Comparison of ENCODE assay signal across 11 cellular contexts in the genomic region with DNA sequence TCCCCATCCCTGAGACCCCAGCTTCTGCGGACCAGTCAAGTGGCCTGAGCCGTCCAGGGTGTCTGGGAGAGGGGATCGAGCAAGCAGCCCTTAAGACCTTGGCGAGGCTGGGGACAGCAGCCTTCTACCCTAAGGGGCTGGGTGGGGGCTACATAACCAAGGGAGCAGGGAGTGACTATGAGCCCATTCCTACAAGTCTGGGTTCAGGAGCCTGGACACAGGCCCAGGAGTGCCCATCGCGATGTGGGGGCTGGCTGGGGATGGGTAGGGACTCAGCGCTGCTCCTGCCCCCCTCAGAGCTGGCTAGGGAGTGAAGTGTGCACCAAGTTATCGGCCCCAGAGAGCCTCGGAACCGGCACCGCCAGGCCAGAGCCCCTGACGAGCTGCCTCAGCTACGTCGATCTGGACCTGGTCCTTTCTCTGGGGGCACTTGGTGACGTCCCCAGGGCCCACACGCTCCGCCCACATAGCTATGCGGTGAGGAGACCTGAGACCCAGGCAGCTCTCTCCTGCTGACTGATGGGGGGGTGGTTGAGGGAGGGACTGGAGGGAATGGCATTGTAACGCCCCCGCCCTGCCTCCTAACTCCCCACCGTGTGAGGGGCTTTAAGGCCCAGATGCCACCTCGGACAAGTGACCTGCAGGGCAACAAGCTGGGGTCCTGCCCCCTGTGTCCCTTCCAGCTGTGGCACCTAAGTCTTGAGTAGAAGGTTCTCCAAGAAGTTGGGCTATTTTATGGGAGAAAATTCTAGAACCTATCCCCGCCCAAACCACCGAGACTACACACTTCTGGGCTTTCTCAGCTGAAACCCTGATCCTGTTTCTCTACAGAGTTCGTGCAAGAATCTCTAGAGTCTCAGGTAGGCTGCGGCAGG. TPM values are rescaled to one million over a fixed set of nuclear protein-coding genes. Genes with fewer than 3 reads are reported as not detected.
DNase-seq lines count a peak whose midpoint lies in the region; ATAC-seq, FAIRE-seq and TF ChIP-seq lines count a peak whose summit lies in the region.
"Had no signal": no experiment of that assay in that cellular context is flagged by ENCODE, and none has a peak within 500 bp of the region (broad histone marks: within the 10 kb centered on the region; RNA-seq: fewer than 3 reads in every experiment).

No MANE protein-coding gene starts in this region.

- TF ChIP-seq RAD21 in GM12878 (IDR thresholded peaks at IDR 0.05; ENCODE audit: insufficient read depth, low read depth, low read length), result no peak

- H3K27me3 ChIP-seq in CD8-positive, alpha-beta T cell (ENCODE audit: insufficient read depth, low read length), result no peaks in the 10 kb centered on the region
- H3K27me3 ChIP-seq in H7 (ENCODE audit: control insufficient read depth, insufficient read depth, low read length), result peaks cover 5% of the 10 kb centered on the region
- no peaks in the 10 kb centered on the region for H3K27me3 ChIP-seq in GM12878 (replicated peaks in 1 of 2; ENCODE audit: control insufficient read depth in 2 of 2, insufficient read depth in 2 of 2, low read length in 1 of 2)

- no peak overlapping the region for H3K4me2 ChIP-seq in GM12878 (ENCODE audit: control insufficient read depth, insufficient read depth)

- peak; percentile 60; the same call in 1 of the 2 replicates for TF ChIP-seq POLR2A in GM12878 (IDR thresholded peaks at IDR 0.05; ENCODE audit: low read depth, low read length)

- in situ Hi-C loops in GM12878 (cut with MboI), result no loop called here

- H3K27ac Mint-ChIP-seq in CD8-positive, alpha-beta T cell, result peak overlapping the region; percentile 50

- no TSS peak for BruUV-seq in GM12878 (replicated peaks; lab: Mats Ljungman, UMichigan)

- no peak overlapping the region for H2AFZ ChIP-seq in GM12878 (ENCODE audit: control insufficient read depth, low read depth, low read length)

- no peak for DNase-seq in CD8-positive, alpha-beta T cell
- DNase-seq in H7 (peak; percentile 78), GM12878 (ENCODE audit: low read depth, low spot score) (no peak), mucosa of descending colon (peak in 2 of 3 donors; percentile 33 to 52), NCI-H2029 treated with DMSO at 0.1 percent for 48 hours (lab: John Stamatoyannopoulos, UW) (no peak), HEK293T (ENCODE audit: extremely low spot score) (no peak)
- DNase-seq: amniotic stem cell, NCI-H2107, PC-3 had no signal

- no peak for FAIRE-seq in GM12878 (lab: Jason Lieb, UNC)

- H3K27ac ChIP-seq in CD8-positive, alpha-beta T cell (ENCODE audit: low read depth, low read length), result no peak overlapping the region
- no peak overlapping the region for H3K27ac ChIP-seq in GM12878 (ENCODE audit: control insufficient read depth, insufficient read depth)

- CTCF ChIA-PET in CD8-positive, alpha-beta T cell (lab: Charles Lee), result interaction anchor here (0.9 to 1.6 kb wide), 6 partner anchors 10 to 120 kb away, joined by 3 to 8 read pairs (median 4); partner anchors contain the start of genes FBXO24 and LRCH4
- CTCF ChIA-PET in GM12878 (lab: Yijun Ruan, JAX), result interaction anchor here (1.1 to 1.9 kb wide), 6 partner anchors 11 to 134 kb away, joined by 3 to 6 read pairs (median 3); partner anchors contain the start of genes FBXO24 and LRCH4
- CTCF ChIA-PET in HEK293T (lab: Yijun Ruan, JAX), result no interaction called here

- intact Hi-C loops in CD8-positive, alpha-beta T cell (cut with DNase I, micrococcal nuclease), result loop anchor here (1.0 kb wide), 2 partner anchors 12 to 14 kb away; no protein-coding TSS in a partner anchor
- intact Hi-C loops in GM12878 (cut with micrococcal nuclease; ENCODE audit: unreplicated experiment) (no loop called here), mucosa of descending colon (cut with DNase I, micrococcal nuclease) (no loop called here)

- H3K4me1 Mint-ChIP-seq in CD8-positive, alpha-beta T cell (ENCODE audit: low read depth), result peaks cover 41% of the 10 kb centered on the region

- ATAC-seq in CD8-positive, alpha-beta T cell, result no peak
- ATAC-seq in GM12878 (no peak), mucosa of descending colon (no peak), HG02642 (IDR thresholded peaks at IDR 0.05; ENCODE audit: poor library complexity, unreplicated experiment) (no peak), GM21619 (IDR thresholded peaks at IDR 0.05; ENCODE audit: unreplicated experiment) (no peak)

- no peaks in the 10 kb centered on the region for H4K20me1 ChIP-seq in GM12878 (ENCODE audit: control insufficient read depth, insufficient read depth)

- RAD21 ChIA-PET in GM12878 (lab: Charles Lee; ENCODE audit: unreplicated experiment), result interaction anchor here (0.5 to 0.6 kb wide), 2 partner anchors 15 to 122 kb away, joined by 3 read pairs; partner anchors contain the start of genes FBXO24 and LRCH4

- H3K4me3 Mint-ChIP-seq in CD8-positive, alpha-beta T cell, result peak overlapping the region; percentile 23

- no peaks in the 10 kb centered on the region for H3K27me3 Mint-ChIP-seq in CD8-positive, alpha-beta T cell (ENCODE audit: low read depth)

- peaks cover 20% of the 10 kb centered on the region for H3K36me3 ChIP-seq in CD8-positive, alpha-beta T cell (ENCODE audit: insufficient read depth, low read length)
- H3K36me3 ChIP-seq in H7 (replicated peaks; ENCODE audit: control insufficient read depth, insufficient read depth, low read length) (peaks cover 2% of the 10 kb centered on the region; the same call in 1 of the 2 replicates), GM12878 (ENCODE audit: control insufficient read depth in 2 of 2, insufficient read depth in 2 of 2, low read length in 1 of 2) (peaks cover 2 to 8% of the 10 kb centered on the region in 2 experiments; a peak in 3 of 4 replicates), mucosa of descending colon (ENCODE audit: low read depth) (no peaks in the 10 kb centered on the region)

- no peak overlapping the region for H3K9ac ChIP-seq in GM12878 (ENCODE audit: control insufficient read depth, insufficient read depth, low read length)

- 88% methylated on average over 26 of the region's 26 CpGs for WGBS in GM12878 (ENCODE audit: insufficient coverage, insufficient replicate concordance, low lambda C conversion rate, missing lambda C conversion rate)

- no peaks in the 10 kb centered on the region for H3K79me2 ChIP-seq in GM12878 (ENCODE audit: control insufficient read depth, insufficient read depth, low read length)

- no peaks in the 10 kb centered on the region for H3K9me3 Mint-ChIP-seq in CD8-positive, alpha-beta T cell

- H3K4me1 ChIP-seq in CD8-positive, alpha-beta T cell (ENCODE audit: insufficient read depth, low read length), result peaks cover 53% of the 10 kb centered on the region
- H3K4me1 ChIP-seq in GM12878 (ENCODE audit: control insufficient read depth, insufficient read depth, low read length) (peaks cover 30% of the 10 kb centered on the region), mucosa of descending colon (ENCODE audit: low read depth) (peaks cover 32% of the 10 kb centered on the region)

- POLR2A ChIA-PET in CD8-positive, alpha-beta T cell (lab: Charles Lee), result interaction anchor here (0.9 to 2.5 kb wide), 5 partner anchors 13 to 102 kb away, joined by 3 to 46 read pairs (median 4); partner anchors contain the start of genes FBXO24, LRCH4, MOSPD3 and TSC22D4
- POLR2A ChIA-PET in GM12878 (lab: Charles Lee) (interaction anchor here (1.0 to 1.3 kb wide), 2 partner anchors 13 to 154 kb away, joined by 3 to 4 read pairs; no protein-coding TSS in a partner anchor), HEK293T (lab: Yijun Ruan, JAX) (interaction anchor here (1.9 kb wide), 1 partner anchor 15 kb away, joined by 10 read pairs; the partner anchor contains the start of genes FBXO24 and LRCH4)

- H3K36me3 Mint-ChIP-seq in CD8-positive, alpha-beta T cell, result peaks cover 32% of the 10 kb centered on the region

- no peaks in the 10 kb centered on the region for H3K9me3 ChIP-seq in CD8-positive, alpha-beta T cell (ENCODE audit: low read length)
- no peaks in the 10 kb centered on the region for H3K9me3 ChIP-seq in GM12878 (replicated peaks; ENCODE audit: control insufficient read depth, insufficient read depth, low read length)
- no peaks in the 10 kb centered on the region for H3K9me3 ChIP-seq in mucosa of descending colon

- no peak for TF ChIP-seq CTCF in CD8-positive, alpha-beta T cell (IDR thresholded peaks at IDR 0.05)
- TF ChIP-seq CTCF in GM12878 (IDR thresholded peaks at IDR 0.05 in 2 of 3, conservative IDR thresholded peaks at IDR 0.05 in 1 of 3; ENCODE audit: control insufficient read depth in 2 of 3, extremely low read depth in 1 of 3, insufficient read depth in 1 of 3, low read depth in 3 of 3, low read length in 3 of 3), result no peak
- no peak for TF ChIP-seq CTCF in mucosa of descending colon (IDR thresholded peaks at IDR 0.05)

- no peak overlapping the region for H3K4me3 ChIP-seq in CD8-positive, alpha-beta T cell (ENCODE audit: low read depth, low read length)
- H3K4me3 ChIP-seq in H7 (ENCODE audit: insufficient read depth, low read depth, low read length) (no peak overlapping the region), GM12878 (no peak overlapping the region), mucosa of descending colon (no peak overlapping the region)

- TF ChIP-seq EP300 in GM12878 (IDR thresholded peaks at IDR 0.05; ENCODE audit: borderline replicate concordance in 1 of 2, control insufficient read depth in 1 of 2, low read depth in 2 of 2, low read length in 2 of 2), result no peak

- SMC1A ChIA-PET in GM12878 (lab: Charles Lee; ENCODE audit: uncharacterized antibody, unreplicated experiment), result interaction anchor here (0.9 to 1.4 kb wide), 3 partner anchors 12 to 97 kb away, joined by 3 to 4 read pairs (median 3); no protein-coding TSS in a partner anchor

RNA-seq across cellular contexts. Expression of gene SAP25, which starts 2.5 kb away (rescaled TPM):
- 10 to 100 TPM; 30.2 to 30.5 TPM for total RNA-seq in CD8-positive, alpha-beta T cell
- 1.3 and 2.4 TPM in 2 replicates for total RNA-seq in H7 (2014; rRNA removed; shearing (Covaris generic))
- 2.1 TPM in 1 of 2 replicates, not detected in the other for total RNA-seq in GM12878 (2013; cell fraction: nucleolus; rRNA removed)
- total RNA-seq in GM12878 (2014; rRNA removed) (1.8 and 1.9 TPM in 2 replicates), GM12878 (2014; rRNA removed; fragmentation: Illumina TruSeq; extraction: Trizol) (0.18 and 0.83 TPM in 2 replicates), GM12878 (2021) (7.0 and 8.3 TPM in 2 replicates), mucosa of descending colon (1 to 10 TPM; 2.8 to 4.3 (median 3.5) TPM)
- 4.0 TPM for polyA plus RNA-seq in GM12878 (2011; ENCODE audit: low read depth)
- polyA plus RNA-seq in GM12878 (2011; rRNA removed) (0.19 and 0.60 TPM in 2 replicates), GM12878 (2014; fragmentation: Illumina TruSeq; extraction: Trizol) (0.15 TPM in 1 of 2 replicates, not detected in the other), GM12878 (2014; fragmentation: Nextera tagmentation; extraction: Ambion mirVana) (1 to 10 TPM in 1 of 2 experiments, under 1 TPM in 1; 0.14 to 1.1 TPM), GM12878 (2014; rRNA removed) (8.6 and 12.5 TPM in 2 replicates), GM12878 (2016; fragmentation: Nextera tagmentation; extraction: Ambion mirVana) (1 to 10 TPM; 1.1 to 2.8 TPM)
- 0.81 and 1.7 TPM in 2 replicates for polyA plus RNA-seq in GM12878 (2011; cell fraction: cytosol; rRNA removed)
- polyA plus RNA-seq in GM12878 (2011; cell fraction: nucleus; rRNA removed), result 21.7 and 26.8 TPM in 2 replicates
- polyA plus RNA-seq in GM12878 (2012), result 5.1 and 6.3 TPM in 2 replicates
- polyA minus RNA-seq in GM12878 (2011; rRNA and poly(A)+ RNA removed), result not detected in 2 replicates
- polyA minus RNA-seq in GM12878 (2011; cell fraction: cytosol; rRNA and poly(A)+ RNA removed), result not detected in 2 replicates
- 1.5 and 3.0 TPM in 2 replicates for polyA minus RNA-seq in GM12878 (2011; cell fraction: nucleus; rRNA and poly(A)+ RNA removed)

RNA-seq across cellular contexts. Expression of gene LRCH4, which starts 14.7 kb away (rescaled TPM):
- total RNA-seq in CD8-positive, alpha-beta T cell, result 100 to 1,000 TPM; 244 to 254 TPM
- 24.2 and 25.1 TPM in 2 replicates for total RNA-seq in H7 (2014; rRNA removed; shearing (Covaris generic))
- total RNA-seq in GM12878 (2013; cell fraction: nucleolus; rRNA removed), result 63.4 and 80.4 TPM in 2 replicates
- total RNA-seq in GM12878 (2014; rRNA removed) (38.1 and 41.9 TPM in 2 replicates), GM12878 (2014; rRNA removed; fragmentation: Illumina TruSeq; extraction: Trizol) (10.9 and 11.9 TPM in 2 replicates), GM12878 (2021) (82.6 and 96.7 TPM in 2 replicates), mucosa of descending colon (10 to 100 TPM; 57.2 to 71.0 (median 63.9) TPM)
- 11.7 TPM for polyA plus RNA-seq in GM12878 (2011; ENCODE audit: low read depth)
- polyA plus RNA-seq in GM12878 (2011; rRNA removed) (7.6 and 15.4 TPM in 2 replicates), GM12878 (2014; fragmentation: Illumina TruSeq; extraction: Trizol) (2.7 and 10.8 TPM in 2 replicates), GM12878 (2014; fragmentation: Nextera tagmentation; extraction: Ambion mirVana) (1 to 10 TPM in 1 of 2 experiments, under 1 TPM in 1; 0.58 to 1.7 TPM), GM12878 (2014; rRNA removed) (68.0 and 84.2 TPM in 2 replicates), GM12878 (2016; fragmentation: Nextera tagmentation; extraction: Ambion mirVana) (10 to 100 TPM; 41.4 to 64.0 TPM)
- polyA plus RNA-seq in GM12878 (2011; cell fraction: cytosol; rRNA removed), result 17.3 and 25.9 TPM in 2 replicates
- polyA plus RNA-seq in GM12878 (2011; cell fraction: nucleus; rRNA removed), result 141 and 178 TPM in 2 replicates
- polyA plus RNA-seq in GM12878 (2012), result 29.9 and 33.1 TPM in 2 replicates
- 9.2 and 21.5 TPM in 2 replicates for polyA minus RNA-seq in GM12878 (2011; rRNA and poly(A)+ RNA removed)
- 10.2 and 24.1 TPM in 2 replicates for polyA minus RNA-seq in GM12878 (2011; cell fraction: cytosol; rRNA and poly(A)+ RNA removed)
- 31.4 and 55.1 TPM in 2 replicates for polyA minus RNA-seq in GM12878 (2011; cell fraction: nucleus; rRNA and poly(A)+ RNA removed)

RNA-seq across cellular contexts. Expression of gene FBXO24, which starts 14.9 kb away (rescaled TPM):
- total RNA-seq in CD8-positive, alpha-beta T cell, result under 1 TPM; 0.30 to 0.53 TPM
- 0.94 and 1.7 TPM in 2 replicates for total RNA-seq in H7 (2014; rRNA removed; shearing (Covaris generic))
- total RNA-seq in GM12878 (2013; cell fraction: nucleolus; rRNA removed), result 1.7 and 2.4 TPM in 2 replicates
- total RNA-seq in GM12878 (2014; rRNA removed) (0.11 and 0.16 TPM in 2 replicates), GM12878 (2014; rRNA removed; fragmentation: Illumina TruSeq; extraction: Trizol) (0.23 and 0.31 TPM in 2 replicates), GM12878 (2021) (not detected in 2 replicates), mucosa of descending colon (1 to 10 TPM in 1 of 3 donors, under 1 TPM in 2; 0.48 to 1.1 (median 0.66) TPM)
- not detected for polyA plus RNA-seq in GM12878 (2011; ENCODE audit: low read depth)
- polyA plus RNA-seq in GM12878 (2011; rRNA removed) (0.78 and 0.96 TPM in 2 replicates), GM12878 (2014; fragmentation: Illumina TruSeq; extraction: Trizol) (0.24 TPM in 1 of 2 replicates, not detected in the other), GM12878 (2014; fragmentation: Nextera tagmentation; extraction: Ambion mirVana) (not detected), GM12878 (2014; rRNA removed) (0.30 and 0.60 TPM in 2 replicates), GM12878 (2016; fragmentation: Nextera tagmentation; extraction: Ambion mirVana) (under 1 TPM in 1 of 2 experiments, not detected in 1; 0.19 TPM)
- polyA plus RNA-seq in GM12878 (2011; cell fraction: cytosol; rRNA removed), result 0.74 and 0.88 TPM in 2 replicates
- 2.2 and 2.8 TPM in 2 replicates for polyA plus RNA-seq in GM12878 (2011; cell fraction: nucleus; rRNA removed)
- 0.09 and 0.48 TPM in 2 replicates for polyA plus RNA-seq in GM12878 (2012)
- 1.2 and 2.0 TPM in 2 replicates for polyA minus RNA-seq in GM12878 (2011; rRNA and poly(A)+ RNA removed)
- polyA minus RNA-seq in GM12878 (2011; cell fraction: cytosol; rRNA and poly(A)+ RNA removed), result not detected in 2 replicates
- polyA minus RNA-seq in GM12878 (2011; cell fraction: nucleus; rRNA and poly(A)+ RNA removed), result 0.73 and 1.2 TPM in 2 replicates

RNA-seq across cellular contexts. Expression of gene PCOLCE, which starts 31.0 kb away (rescaled TPM):
- total RNA-seq in CD8-positive, alpha-beta T cell, result 1 to 10 TPM; 7.9 to 8.0 TPM
- 22.5 and 24.1 TPM in 2 replicates for total RNA-seq in H7 (2014; rRNA removed; shearing (Covaris generic))
- 1.6 TPM in 1 of 2 replicates, not detected in the other for total RNA-seq in GM12878 (2013; cell fraction: nucleolus; rRNA removed)
- total RNA-seq in GM12878 (2014; rRNA removed) (0.85 and 0.87 TPM in 2 replicates), GM12878 (2014; rRNA removed; fragmentation: Illumina TruSeq; extraction: Trizol) (0.32 and 0.40 TPM in 2 replicates), GM12878 (2021) (2.5 and 3.4 TPM in 2 replicates), mucosa of descending colon (10 to 100 TPM in 2 of 3 donors, 1 to 10 TPM in 1; 6.1 to 47.9 (median 18.9) TPM)
- polyA plus RNA-seq in GM12878 (2011; ENCODE audit: low read depth), result 1.1 TPM
- polyA plus RNA-seq in GM12878 (2011; rRNA removed) (0.56 and 0.88 TPM in 2 replicates), GM12878 (2014; fragmentation: Illumina TruSeq; extraction: Trizol) (0.57 and 1.0 TPM in 2 replicates), GM12878 (2014; fragmentation: Nextera tagmentation; extraction: Ambion mirVana) (under 1 TPM; 0.27 to 0.45 TPM), GM12878 (2014; rRNA removed) (2.2 and 2.9 TPM in 2 replicates), GM12878 (2016; fragmentation: Nextera tagmentation; extraction: Ambion mirVana) (1 to 10 TPM; 1.8 to 2.7 TPM)
- 1.1 and 1.4 TPM in 2 replicates for polyA plus RNA-seq in GM12878 (2011; cell fraction: cytosol; rRNA removed)
- 8.6 and 9.6 TPM in 2 replicates for polyA plus RNA-seq in GM12878 (2011; cell fraction: nucleus; rRNA removed)
- polyA plus RNA-seq in GM12878 (2012), result 4.3 and 5.7 TPM in 2 replicates
- 0.36 TPM in 1 of 2 replicates, not detected in the other for polyA minus RNA-seq in GM12878 (2011; rRNA and poly(A)+ RNA removed)
- polyA minus RNA-seq in GM12878 (2011; cell fraction: cytosol; rRNA and poly(A)+ RNA removed), result not detected in 2 replicates
- 1.8 and 2.7 TPM in 2 replicates for polyA minus RNA-seq in GM12878 (2011; cell fraction: nucleus; rRNA and poly(A)+ RNA removed)

RNA-seq across cellular contexts. Expression of gene AGFG2, which starts 32.2 kb away (rescaled TPM):
- total RNA-seq in CD8-positive, alpha-beta T cell, result 1 to 10 TPM; 4.4 to 6.3 TPM
- total RNA-seq in H7 (2014; rRNA removed; shearing (Covaris generic)), result 4.9 and 5.6 TPM in 2 replicates
- 48.5 and 51.9 TPM in 2 replicates for total RNA-seq in GM12878 (2013; cell fraction: nucleolus; rRNA removed)
- 47.8 and 60.3 TPM in 2 replicates for total RNA-seq in GM12878 (2014; rRNA removed)
- 14.9 and 18.0 TPM in 2 replicates for total RNA-seq in GM12878 (2014; rRNA removed; fragmentation: Illumina TruSeq; extraction: Trizol)
- 71.5 and 75.1 TPM in 2 replicates for total RNA-seq in GM12878 (2021)
- polyA plus RNA-seq in GM12878 (2011; ENCODE audit: low read depth), result 7.2 TPM
- polyA plus RNA-seq in GM12878 (2011; rRNA removed), result 10.2 and 24.2 TPM in 2 replicates
- 25.0 and 44.5 TPM in 2 replicates for polyA plus RNA-seq in GM12878 (2011; cell fraction: cytosol; rRNA removed)
- polyA plus RNA-seq in GM12878 (2011; cell fraction: nucleus; rRNA removed), result 54.0 and 54.7 TPM in 2 replicates
- polyA plus RNA-seq in GM12878 (2012), result 25.3 and 36.4 TPM in 2 replicates
- 6.6 and 15.6 TPM in 2 replicates for polyA plus RNA-seq in GM12878 (2014; fragmentation: Illumina TruSeq; extraction: Trizol)
- 1 to 10 TPM in 1 of 2 experiments, under 1 TPM in 1; 0.90 to 1.1 TPM for polyA plus RNA-seq in GM12878 (2014; fragmentation: Nextera tagmentation; extraction: Ambion mirVana)
- 47.0 and 50.2 TPM in 2 replicates for polyA plus RNA-seq in GM12878 (2014; rRNA removed)
- 10 to 100 TPM; 26.7 to 27.0 TPM for polyA plus RNA-seq in GM12878 (2016; fragmentation: Nextera tagmentation; extraction: Ambion mirVana)
- 16.2 and 34.8 TPM in 2 replicates for polyA minus RNA-seq in GM12878 (2011; rRNA and poly(A)+ RNA removed)
- polyA minus RNA-seq in GM12878 (2011; cell fraction: cytosol; rRNA and poly(A)+ RNA removed), result 16.7 and 18.5 TPM in 2 replicates
- 25.1 and 38.4 TPM in 2 replicates for polyA minus RNA-seq in GM12878 (2011; cell fraction: nucleus; rRNA and poly(A)+ RNA removed)
- total RNA-seq in mucosa of descending colon, result 100 to 1,000 TPM in 1 of 3 donors, 10 to 100 TPM in 2; 56.5 to 113 (median 58.1) TPM

Comparison
In these comparisons a context has a peak if more than half of its experiments do, and no peak if none do; other contexts are left out.
1. DNase-seq: peak in H7 (single experiment) and mucosa of descending colon (2 of 3); none in CD8-positive, alpha-beta T cell (0 of 7), GM12878 (single experiment), NCI-H2029 treated with DMSO at 0.1 percent for 48 hours (single experiment) and HEK293T (single experiment).
2. intact Hi-C loops: an anchor here in CD8-positive, alpha-beta T cell (1.0 kb wide); none called in GM12878 and mucosa of descending colon.